ENCODE assay signal across 8 cellular contexts in genomic region chr2:148021059-148021985, GRCh38. TPM values are rescaled to one million over a fixed set of nuclear protein-coding genes. Genes with fewer than 3 reads are reported as not detected.
DNase-seq lines count a peak whose midpoint lies in the region.

MBD5 (plus strand) TSS chr2:148021091.

- no peaks in the 10 kb centered on the region for H3K9me3 ChIP-seq in mesenchymal stem cell (ENCODE audit: control insufficient read depth, low read length)

- H4K91ac ChIP-seq in mesenchymal stem cell (ENCODE audit: low read length): peak within 1 kb of the TSS; percentile 95

- peak within 1 kb of the TSS; percentile 5 to 89 for H3K14ac ChIP-seq in mesenchymal stem cell (ENCODE audit: low read length in 2 of 2)

- H2BK15ac ChIP-seq in mesenchymal stem cell (ENCODE audit: low read depth, poor library complexity, severe bottlenecking): peak within 1 kb of the TSS; percentile 69

- H3K9ac ChIP-seq in mesenchymal stem cell (ENCODE audit: low read length): peak within 1 kb of the TSS; percentile 97

- peaks cover 4% of the 10 kb centered on the region for H3K4me1 ChIP-seq in mesenchymal stem cell (ENCODE audit: control insufficient read depth, insufficient read depth, low read depth, low read length)

- peak within 1 kb of the TSS in 1 of 2 experiments; percentile 46 for H3K23ac ChIP-seq in mesenchymal stem cell (ENCODE audit: low read length in 2 of 2)

- peak within 1 kb of the TSS; percentile 93 for H4K8ac ChIP-seq in mesenchymal stem cell (ENCODE audit: low read length)

- peak within 1 kb of the TSS; percentile 86 for H2AK5ac ChIP-seq in mesenchymal stem cell (ENCODE audit: low read length, severe bottlenecking)

- peaks cover 0 to 7% of the 10 kb centered on the region in 2 experiments for H3K36me3 ChIP-seq in mesenchymal stem cell (ENCODE audit: control insufficient read depth in 1 of 2, insufficient read depth in 2 of 2, low read depth in 1 of 2, low read length in 2 of 2)

- peak within 1 kb of the TSS; percentile 38 to 70 for H2BK12ac ChIP-seq in mesenchymal stem cell (ENCODE audit: low read length in 2 of 2)

- no peaks in the 10 kb centered on the region for H3K27me3 ChIP-seq in mesenchymal stem cell (ENCODE audit: control insufficient read depth in 1 of 2, insufficient read depth in 1 of 2, low read length in 2 of 2)

- 0% methylated on average over 5 of the region's 11 CpGs for WGBS in mesenchymal stem cell

- H3K79me1 ChIP-seq in mesenchymal stem cell (replicated peaks; ENCODE audit: low read length, poor library complexity, severe bottlenecking): peaks cover under 1% of the 10 kb centered on the region

- H3K4ac ChIP-seq in mesenchymal stem cell (ENCODE audit: low read depth in 1 of 2, low read length in 2 of 2): peak within 1 kb of the TSS; percentile 93 to 100

- H2AFZ ChIP-seq in mesenchymal stem cell (ENCODE audit: low read depth, low read length): peak within 1 kb of the TSS; percentile 83

- H3K18ac ChIP-seq in mesenchymal stem cell (ENCODE audit: low read depth in 1 of 2, low read length in 2 of 2): peak within 1 kb of the TSS; percentile 94 to 96

- H3K4me2 ChIP-seq in mesenchymal stem cell (ENCODE audit: low read length, poor library complexity, severe bottlenecking): peak within 1 kb of the TSS; percentile 90

- peak within 1 kb of the TSS; percentile 95 for H3K27ac ChIP-seq in mesenchymal stem cell (ENCODE audit: low read length, poor library complexity, severe bottlenecking)

- peak within 1 kb of the TSS; percentile 85 for H2BK5ac ChIP-seq in mesenchymal stem cell (ENCODE audit: low read depth, low read length, poor library complexity, severe bottlenecking)

- peak within 1 kb of the TSS; percentile 71 for H2BK120ac ChIP-seq in mesenchymal stem cell (ENCODE audit: low read depth, low read length)

- H3K4me3 ChIP-seq in mesenchymal stem cell (ENCODE audit: insufficient read depth in 1 of 2, low read depth in 1 of 2, low read length in 2 of 2): peak within 1 kb of the TSS; percentile 81 to 97

- peak in 2 of 3 experiments; percentile 42 to 91 for DNase-seq in NCI-H1417 (lab: John Stamatoyannopoulos, UW)
- DNase-seq in NCI-H1417 treated with DMSO at 0.1 percent for 48 hours (lab: John Stamatoyannopoulos, UW): no peak
- DNase-seq in H4 (ENCODE audit: low spot score): peak; percentile 34
- DNase-seq in M059J (ENCODE audit: low read depth): peak; percentile 49
- DNase-seq in activated CD4-positive, CD25-positive, alpha-beta regulatory T cell treated with anti-CD3 and anti-CD28 coated beads, Interleukin-2, amount 50 U/mL, for 16 hours (ENCODE audit: low read depth, low spot score): peak; percentile 34
- peak; percentile 60 for DNase-seq in effector CD8-positive, alpha-beta T cell (lab: John Stamatoyannopoulos, UW)
- peak; percentile 88 for DNase-seq in mesenchymal stem cell
- DNase-seq in stimulated activated CD8-positive, alpha-beta memory T cell treated with anti-CD3 and anti-CD28 coated beads, Interleukin-4, amount 100 ng/mL, for 48 hours: peak; percentile 62

RNA-seq across cellular contexts. Expression of gene MBD5, which starts in this region (rescaled TPM):
- total RNA-seq in H4 (2014; rRNA removed; shearing (Covaris generic)): 2.7 and 12.8 TPM in 2 replicates
- total RNA-seq in M059J (2014; rRNA removed; shearing (Covaris generic)): 6.1 and 11.4 TPM in 2 replicates
- 17.4 TPM for polyA plus RNA-seq in mesenchymal stem cell (2013, experiment 1 of 2)
- polyA plus RNA-seq in mesenchymal stem cell (2013, experiment 2 of 2): 20.2 TPM
